ENCODE assay signal across 8 cellular contexts in genomic region chr20:32359633-32360332, GRCh38. TPM values are rescaled to one million over a fixed set of nuclear protein-coding genes. Genes with fewer than 3 reads are reported as not detected.
DNase-seq lines count a peak whose midpoint lies in the region; ATAC-seq and TF ChIP-seq lines count a peak whose summit lies in the region.

No MANE protein-coding gene starts in this region.

- H3K9me3 ChIP-seq in SJSA1 (replicated peaks) = no peaks in the 10 kb centered on the region
- H3K9me3 ChIP-seq in neutrophil = no peaks in the 10 kb centered on the region

- H3K27ac ChIP-seq in SJSA1 = peak overlapping the region; percentile 98
- peak overlapping the region; percentile 83 for H3K27ac ChIP-seq in epithelial cell of prostate
- peak overlapping the region; percentile 99 for H3K27ac ChIP-seq in neutrophil

- H3K4me3 ChIP-seq in SJSA1 = peak overlapping the region; percentile 84
- H3K4me3 ChIP-seq in neutrophil (ENCODE audit: low read depth in 1 of 2, low read length in 1 of 2) = peak overlapping the region; percentile 68 to 94

- DNase-seq in NCI-H2227 (lab: John Stamatoyannopoulos, UW; ENCODE audit: unreplicated experiment) = peak; percentile 41
- DNase-seq in NCI-H2227 treated with DMSO at 0.1 percent for 48 hours (lab: John Stamatoyannopoulos, UW) = no peak
- peak in 1 of 2 experiments; percentile 14 for DNase-seq in SJSA1 (ENCODE audit: low read depth in 1 of 2, low spot score in 2 of 2)
- no peak for DNase-seq in epithelial cell of prostate (ENCODE audit: low read depth, low spot score)
- DNase-seq in 8988T = no peak
- no peak for DNase-seq in NCI-H1930 (lab: John Stamatoyannopoulos, UW)

- no peak for ATAC-seq in GM19452 (IDR thresholded peaks at IDR 0.05; ENCODE audit: unreplicated experiment)

- TF ChIP-seq CTCF in neutrophil (IDR thresholded peaks at IDR 0.05) = no peak

- peaks cover 70% of the 10 kb centered on the region for H3K4me1 ChIP-seq in SJSA1 (replicated peaks)
- H3K4me1 ChIP-seq in neutrophil (ENCODE audit: control insufficient read depth in 1 of 2, insufficient read depth in 1 of 2, low read depth in 1 of 2, low read length in 1 of 2) = peaks cover 21 to 24% of the 10 kb centered on the region in 2 experiments

- H3K27me3 ChIP-seq in SJSA1 (replicated peaks) (no peaks in the 10 kb centered on the region), neutrophil (no peaks in the 10 kb centered on the region)

- H3K36me3 ChIP-seq in SJSA1 (peaks cover 30% of the 10 kb centered on the region), neutrophil (no peaks in the 10 kb centered on the region)

RNA-seq across cellular contexts. Expression of gene ASXL1, which starts 1.7 kb away (rescaled TPM):
- total RNA-seq in SJSA1 (2014; rRNA removed; shearing (Covaris generic)) = 19.9 and 35.2 TPM in 2 replicates
